Comparison of ENCODE assay signal across 2 cellular contexts in the genomic region with DNA sequence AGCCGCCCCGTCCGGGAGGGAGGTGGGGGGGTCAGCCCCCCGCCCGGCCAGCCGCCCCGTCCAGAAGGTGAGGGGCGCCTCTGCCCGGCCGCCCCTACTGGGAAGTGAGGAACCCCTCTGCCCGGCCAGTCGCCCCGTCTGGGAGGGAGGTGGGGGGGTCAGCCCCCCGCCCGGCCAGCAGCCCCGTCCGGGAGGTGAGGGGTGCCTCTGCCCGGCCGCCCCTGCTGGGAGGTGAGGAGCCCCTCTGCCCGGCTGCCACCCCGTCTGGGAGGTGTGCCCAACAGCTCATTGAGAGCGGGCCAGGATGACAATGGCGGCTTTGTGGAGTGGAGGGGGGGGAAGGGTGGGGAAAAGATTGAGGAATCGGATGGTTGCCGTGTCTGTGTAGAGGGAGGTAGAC. TPM values are rescaled to one million over a fixed set of nuclear protein-coding genes. Genes with fewer than 3 reads are reported as not detected.
"Had no signal": no experiment of that assay in that cellular context is flagged by ENCODE, and none has a peak within 500 bp of the region (broad histone marks: within the 10 kb centered on the region; RNA-seq: fewer than 3 reads in every experiment).

No MANE protein-coding gene starts in this region.

RNA-seq across cellular contexts. Expression of a gene that starts 31.3 kb away (rescaled TPM):
- total RNA-seq: G401, GM12878 had no signal
